8 cellular contexts compared by ENCODE assay signal in genomic region chr12:3200032-3200617, GRCh38.
A peak's percentile ranks its signal among the peaks of the same experiment; 100 is the strongest.
DNase-seq lines count a peak whose midpoint lies in the region; ATAC-seq, FAIRE-seq and TF ChIP-seq lines count a peak whose summit lies in the region.

No MANE protein-coding gene starts in this region.

- peaks cover 14% of the 10 kb centered on the region for H3K4me1 ChIP-seq in ACC112 (ENCODE audit: control insufficient read depth, insufficient read depth, low read length, unreplicated experiment)
- peaks cover 41% of the 10 kb centered on the region for H3K4me1 ChIP-seq in HUES64 (ENCODE audit: insufficient read depth, low read length)
- H3K4me1 ChIP-seq in left ventricle myocardium inferior: peaks cover 74% of the 10 kb centered on the region

- POLR2A ChIA-PET in activated CD8-positive, alpha-beta T cell treated with anti-CD3 and anti-CD28 coated beads, Interleukin-2, amount 10 ng/mL, durations not matched to agents 7 days and 5 days (lab: Charles Lee): no interaction called here

- H3K4me3 ChIP-seq in ACC112 (ENCODE audit: low read depth, low read length) (peak overlapping the region; percentile 80), HUES64 (ENCODE audit: low read length) (peak overlapping the region; percentile 50), left ventricle myocardium inferior (peak overlapping the region; percentile 76)

- H3K9me3 Mint-ChIP-seq in activated CD8-positive, alpha-beta T cell treated with anti-CD3 and anti-CD28 coated beads, Interleukin-2, amount 10 ng/mL, durations not matched to agents 7 days and 5 days (ENCODE audit: insufficient read depth): no peaks in the 10 kb centered on the region

- H3K4me3 Mint-ChIP-seq in activated CD8-positive, alpha-beta T cell treated with anti-CD3 and anti-CD28 coated beads, Interleukin-2, amount 10 ng/mL, durations not matched to agents 7 days and 5 days: no peak overlapping the region

- under 1% methylated on average over 49 of the region's 49 CpGs for WGBS in HUES64

- H3K9me3 ChIP-seq in HUES64 (ENCODE audit: insufficient read depth, low read depth, low read length) (no peaks in the 10 kb centered on the region), left ventricle myocardium inferior (replicated peaks) (no peaks in the 10 kb centered on the region)

- peaks cover 45% of the 10 kb centered on the region for H3K27me3 Mint-ChIP-seq in activated CD8-positive, alpha-beta T cell treated with anti-CD3 and anti-CD28 coated beads, Interleukin-2, amount 10 ng/mL, durations not matched to agents 7 days and 5 days (ENCODE audit: low read depth)

- H2AFZ ChIP-seq in ACC112 (ENCODE audit: low read length, unreplicated experiment): peak overlapping the region; percentile 27

- TF ChIP-seq CTCF in left ventricle myocardium inferior (IDR thresholded peaks at IDR 0.05; ENCODE audit: borderline replicate concordance): no peak

- H3K36me3 ChIP-seq in ACC112 (ENCODE audit: insufficient read depth, low read length) (no peaks in the 10 kb centered on the region), HUES64 (ENCODE audit: insufficient read depth, low read length) (no peaks in the 10 kb centered on the region), left ventricle myocardium inferior (no peaks in the 10 kb centered on the region)

- ATAC-seq in activated CD8-positive, alpha-beta T cell treated with anti-CD3 and anti-CD28 coated beads, Interleukin-2, amount 10 ng/mL, durations not matched to agents 7 days and 5 days: peak; percentile 35
- ATAC-seq in GM21737 (IDR thresholded peaks at IDR 0.05; ENCODE audit: unreplicated experiment) (no peak), GM19452 (IDR thresholded peaks at IDR 0.05; ENCODE audit: unreplicated experiment) (no peak)

- no peaks in the 10 kb centered on the region for H3K36me3 Mint-ChIP-seq in activated CD8-positive, alpha-beta T cell treated with anti-CD3 and anti-CD28 coated beads, Interleukin-2, amount 10 ng/mL, durations not matched to agents 7 days and 5 days (ENCODE audit: low read depth)

- no peak for FAIRE-seq in RCC 7860 (lab: Jason Lieb, UNC)

- intact Hi-C loops in left ventricle myocardium inferior (cut with micrococcal nuclease): loop anchor here (10.0 kb wide), 2 partner anchors 55 to 75 kb away; no protein-coding TSS in a partner anchor

- peak overlapping the region; percentile 53 for H3K9ac ChIP-seq in HUES64 (ENCODE audit: low read depth, low read length)

- no peaks in the 10 kb centered on the region for H3K79me2 ChIP-seq in ACC112 (ENCODE audit: control insufficient read depth, insufficient read depth, low read length, unreplicated experiment)

- DNase-seq in activated CD8-positive, alpha-beta T cell treated with anti-CD3 and anti-CD28 coated beads, Interleukin-2, amount 10 ng/mL, durations not matched to agents 7 days and 5 days: no peak
- DNase-seq in left ventricle myocardium inferior: peak; percentile 63
- peak; percentile 55 for DNase-seq in putamen (ENCODE audit: low spot score)
- no peak for DNase-seq in RCC 7860 (ENCODE audit: low spot score)

- peaks cover 4% of the 10 kb centered on the region for H3K4me1 Mint-ChIP-seq in activated CD8-positive, alpha-beta T cell treated with anti-CD3 and anti-CD28 coated beads, Interleukin-2, amount 10 ng/mL, durations not matched to agents 7 days and 5 days (ENCODE audit: low read depth)

- no peak overlapping the region for H3K27ac Mint-ChIP-seq in activated CD8-positive, alpha-beta T cell treated with anti-CD3 and anti-CD28 coated beads, Interleukin-2, amount 10 ng/mL, durations not matched to agents 7 days and 5 days

- CTCF ChIA-PET in activated CD8-positive, alpha-beta T cell treated with anti-CD3 and anti-CD28 coated beads, Interleukin-2, amount 10 ng/mL, durations not matched to agents 7 days and 5 days (lab: Charles Lee): no interaction called here

- no peak overlapping the region for H3K27ac ChIP-seq in ACC112 (ENCODE audit: low read depth, low read length)
- no peak overlapping the region for H3K27ac ChIP-seq in HUES64 (ENCODE audit: low read depth, low read length)
- peak overlapping the region; percentile 87 for H3K27ac ChIP-seq in left ventricle myocardium inferior (replicated peaks)

- H3K27me3 ChIP-seq in ACC112 (ENCODE audit: insufficient read depth, low read length) (peaks cover 37% of the 10 kb centered on the region), HUES64 (ENCODE audit: insufficient read depth, low read length) (peaks cover 41% of the 10 kb centered on the region), left ventricle myocardium inferior (ENCODE audit: low read depth) (no peaks in the 10 kb centered on the region)

Comparison
In these comparisons a context has a peak if more than half of its experiments do, and no peak if none do; other contexts are left out.
1. DNase-seq: peak in left ventricle myocardium inferior (single experiment) and putamen (single experiment); none in activated CD8-positive, alpha-beta T cell treated with anti-CD3 and anti-CD28 coated beads, Interleukin-2, amount 10 ng/mL, durations not matched to agents 7 days and 5 days (single experiment) and RCC 7860 (single experiment).
2. Peak in every context shown above with its lines, with median percentiles within 50 percentile points of each other: H3K4me3 ChIP-seq.